ENCODE assay signal across 22 cellular contexts in the genomic region with DNA sequence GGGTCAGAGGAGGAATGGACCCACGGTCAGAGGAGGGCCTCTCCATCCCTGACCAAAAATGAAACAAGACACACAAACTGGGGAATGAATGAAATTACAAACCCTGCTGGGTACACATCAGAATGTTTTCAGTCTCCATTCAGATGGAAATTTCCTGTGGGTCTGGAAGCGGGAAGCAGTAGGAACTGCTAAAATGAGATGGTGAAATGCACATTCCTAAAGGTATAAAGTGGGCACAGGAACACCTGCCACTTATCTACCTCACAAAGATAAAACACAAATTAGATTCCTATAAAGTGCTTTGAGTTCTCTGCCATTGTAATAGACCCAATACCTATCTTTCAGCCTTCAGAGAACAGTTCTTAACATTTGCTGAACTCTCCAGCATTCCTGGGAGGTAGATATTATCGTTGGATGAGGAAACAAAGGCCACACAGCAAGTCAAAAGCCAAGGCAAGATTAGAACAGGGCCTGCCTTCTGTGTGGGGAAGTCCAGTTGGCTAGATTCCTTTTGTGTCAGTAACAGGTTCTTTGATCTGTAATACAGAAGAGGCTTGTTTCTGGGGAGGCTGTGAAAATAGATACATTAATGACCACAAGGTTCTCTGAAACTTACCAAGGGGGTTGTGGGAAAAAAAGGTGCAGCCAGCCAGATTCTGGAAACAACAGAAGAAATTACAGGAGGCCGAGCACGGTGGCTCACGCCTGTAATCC.
DNase-seq lines count a peak whose midpoint lies in the region; ATAC-seq and TF ChIP-seq lines count a peak whose summit lies in the region.
"Had no signal": no experiment of that assay in that cellular context is flagged by ENCODE, and none has a peak within 500 bp of the region (broad histone marks: within the 10 kb centered on the region; RNA-seq: fewer than 3 reads in every experiment).

No MANE protein-coding gene starts in this region.

- H3K4me1 ChIP-seq in HCT116 (ENCODE audit: control insufficient read depth in 1 of 2, insufficient read depth in 2 of 2, low read length in 2 of 2), result peaks cover 17 to 47% of the 10 kb centered on the region in 2 experiments
- H3K4me1 ChIP-seq in CD8-positive, alpha-beta memory T cell (ENCODE audit: insufficient read depth, low read length), result no peaks in the 10 kb centered on the region

- H3K4me1 Mint-ChIP-seq in Calu3 (ENCODE audit: low read depth, unreplicated experiment), result peaks cover 57% of the 10 kb centered on the region
- H3K4me1 Mint-ChIP-seq in CD8-positive, alpha-beta memory T cell, result no peaks in the 10 kb centered on the region
- H3K4me1 Mint-ChIP-seq: activated CD4-positive, alpha-beta T cell treated with anti-CD3 and anti-CD28 coated beads, Interleukin-2, amount 10 ng/mL, durations not matched to agents 24 days and 14 days; activated naive CD8-positive, alpha-beta T cell treated with anti-CD3 and anti-CD28 coated beads, Interleukin-2, amount 10 ng/mL, durations not matched to agents 7 days and 5 days; activated T-helper 17 cell treated with anti-CD3 and anti-CD28 coated beads, Interleukin-2, amount 50 U/mL, for 72 hours; IgD-negative memory B cell had no signal

- H3K4me2 ChIP-seq in HCT116 (ENCODE audit: low read length), result no peak overlapping the region

- no peaks in the 10 kb centered on the region for H3K9me3 ChIP-seq in HCT116 (ENCODE audit: control insufficient read depth in 1 of 2, insufficient read depth in 1 of 2, low read depth in 1 of 2, low read length in 2 of 2)
- H3K9me3 ChIP-seq in CD8-positive, alpha-beta memory T cell (ENCODE audit: low read length), result no peaks in the 10 kb centered on the region
- H3K9me3 ChIP-seq: left lung, mucosa of descending colon had no signal

- no peak for TF ChIP-seq POLR2A in HCT116 (IDR thresholded peaks at IDR 0.05; ENCODE audit: borderline replicate concordance, extremely low read depth, insufficient read depth, insufficient read length)
- no peak for TF ChIP-seq POLR2A in lower leg skin (IDR thresholded peaks at IDR 0.05)

- H3K27me3 Mint-ChIP-seq in Calu3 (ENCODE audit: unreplicated experiment), result no peaks in the 10 kb centered on the region
- peaks cover 2 to 23% of the 10 kb centered on the region in 2 donors for H3K27me3 Mint-ChIP-seq in CD8-positive, alpha-beta memory T cell

- H3K36me3 Mint-ChIP-seq in Calu3 (ENCODE audit: insufficient read depth, unreplicated experiment), result peaks cover 8% of the 10 kb centered on the region
- no peaks in the 10 kb centered on the region for H3K36me3 Mint-ChIP-seq in CD8-positive, alpha-beta memory T cell
- H3K36me3 Mint-ChIP-seq: activated naive CD8-positive, alpha-beta T cell treated with anti-CD3 and anti-CD28 coated beads, Interleukin-2, amount 10 ng/mL, durations not matched to agents 7 days and 5 days; IgD-negative memory B cell had no signal

- H3K27ac ChIP-seq in HCT116 (ENCODE audit: low read depth, low read length), result no peak overlapping the region
- no peak overlapping the region for H3K27ac ChIP-seq in CD8-positive, alpha-beta memory T cell (ENCODE audit: low read depth, low read length)
- H3K27ac ChIP-seq: left lung had no signal

- intact Hi-C loops in Calu3 (cut with micrococcal nuclease; ENCODE audit: unreplicated experiment), result no loop called here
- intact Hi-C loops in HCT116 (cut with micrococcal nuclease), result no loop called here
- intact Hi-C loops in lower leg skin (cut with DNase I; ENCODE audit: low total_unique reads), result no loop called here

- peaks cover 99% of the 10 kb centered on the region for H3K79me2 ChIP-seq in HCT116 (ENCODE audit: insufficient read depth, low read length)

- H3K4me3 Mint-ChIP-seq in Calu3 (ENCODE audit: low read depth, unreplicated experiment), result no peak overlapping the region
- no peak overlapping the region for H3K4me3 Mint-ChIP-seq in CD8-positive, alpha-beta memory T cell
- H3K4me3 Mint-ChIP-seq: activated CD4-positive, alpha-beta T cell treated with anti-CD3 and anti-CD28 coated beads, Interleukin-2, amount 10 ng/mL, durations not matched to agents 24 days and 14 days; activated naive CD8-positive, alpha-beta T cell treated with anti-CD3 and anti-CD28 coated beads, Interleukin-2, amount 10 ng/mL, durations not matched to agents 7 days and 5 days; activated T-helper 17 cell treated with anti-CD3 and anti-CD28 coated beads, Interleukin-2, amount 50 U/mL, for 72 hours; CD4-positive, alpha-beta T cell; IgD-negative memory B cell had no signal

- H3K4me3 ChIP-seq in HCT116 (replicated peaks in 1 of 2; ENCODE audit: low read depth in 1 of 2, low read length in 2 of 2) (no peak overlapping the region), lower leg skin (ENCODE audit: low read depth, poor library complexity, severe bottlenecking) (no peak overlapping the region)
- no peak overlapping the region for H3K4me3 ChIP-seq in CD8-positive, alpha-beta memory T cell (ENCODE audit: low read length)
- H3K4me3 ChIP-seq: left lung, mucosa of descending colon had no signal

- peaks cover 19% of the 10 kb centered on the region for H4K20me1 ChIP-seq in HCT116 (ENCODE audit: insufficient read depth)

- H2AFZ ChIP-seq in HCT116 (ENCODE audit: low read depth, low read length, poor library complexity, severe bottlenecking), result no peak overlapping the region

- H3K36me3 ChIP-seq in HCT116 (ENCODE audit: control insufficient read depth in 1 of 2, insufficient read depth in 2 of 2, low read length in 2 of 2), result no peaks in the 10 kb centered on the region
- H3K36me3 ChIP-seq in CD8-positive, alpha-beta memory T cell (ENCODE audit: insufficient read depth, low read length), result no peaks in the 10 kb centered on the region
- H3K36me3 ChIP-seq: left lung had no signal

- RAD21 ChIA-PET in HCT116 (lab: Charles Lee; ENCODE audit: low non-redundant PET in 1 of 2, low total read pairs in 2 of 2, uncharacterized antibody in 2 of 2, unreplicated experiment in 2 of 2), result no interaction called here

- POLR2A ChIA-PET in HCT116 (lab: Charles Lee) (no interaction called here), HEK293T (lab: Yijun Ruan, JAX) (no interaction called here)
- POLR2A ChIA-PET in CD8-positive, alpha-beta memory T cell (lab: Charles Lee), result no interaction called here

- WGBS in lower leg skin, 2 donors, result 87 to 89% methylated on average over 6 of the region's 6 CpGs

- H3K27me3 ChIP-seq in HCT116 (ENCODE audit: insufficient read depth, low read length), result no peaks in the 10 kb centered on the region
- no peaks in the 10 kb centered on the region for H3K27me3 ChIP-seq in CD8-positive, alpha-beta memory T cell (ENCODE audit: insufficient read depth, low read length, poor library complexity, severe bottlenecking)
- H3K27me3 ChIP-seq: left lung had no signal

- TF ChIP-seq CTCF in Calu3 (IDR thresholded peaks at IDR 0.05; ENCODE audit: unreplicated experiment), result no peak
- TF ChIP-seq CTCF in HCT116 (IDR thresholded peaks at IDR 0.05 in 2 of 3, conservative IDR thresholded peaks at IDR 0.05 in 1 of 3; ENCODE audit: borderline replicate concordance in 1 of 3, insufficient read depth in 1 of 3, low read depth in 2 of 3, low read length in 2 of 3), result no peak
- no peak for TF ChIP-seq CTCF in lower leg skin (IDR thresholded peaks at IDR 0.05)

- DNase-seq in Calu3 (peak; percentile 20), HCT116 (ENCODE audit: low read depth, low spot score) (no peak), SW480 (ENCODE audit: low spot score) (peak; percentile 77), iris pigment epithelial cell (ENCODE audit: low read depth) (peak; percentile 45), HEK293T (ENCODE audit: extremely low spot score) (no peak), lower leg skin (ENCODE audit: low spot score in 2 of 2) (no peak), NCI-H1105 (lab: John Stamatoyannopoulos, UW) (no peak)
- DNase-seq in CD8-positive, alpha-beta memory T cell, result no peak
- DNase-seq: activated CD4-positive, alpha-beta T cell treated with anti-CD3 and anti-CD28 coated beads, Interleukin-2, amount 10 ng/mL, durations not matched to agents 24 days and 14 days; activated naive CD8-positive, alpha-beta T cell treated with anti-CD3 and anti-CD28 coated beads, Interleukin-2, amount 10 ng/mL, durations not matched to agents 7 days and 5 days; CD4-positive, alpha-beta T cell; left lung; mucosa of descending colon; MV-4-11; NCI-H2029 treated with DMSO at 0.1 percent for 48 hours; NCI-H446 treated with DMSO at 0.1 percent for 48 hours; NK-92 treated with Interleukin-12 subunit alpha and Interleukin-12 subunit beta, amount 100 ng/mL, for 24 hours; retina; RPMI8226; stimulated activated CD4-positive, alpha-beta T cell treated with anti-CD3 and anti-CD28 coated beads, Interleukin-15, amount 100 ng/mL, for 24 hours had no signal

- H3K9me2 ChIP-seq in HCT116 (ENCODE audit: insufficient read depth), result no peaks in the 10 kb centered on the region

- CTCF ChIA-PET in Calu3 (lab: Charles Lee) (no interaction called here), HCT116 (lab: Charles Lee) (no interaction called here), HEK293T (lab: Yijun Ruan, JAX) (no interaction called here)
- CTCF ChIA-PET in CD8-positive, alpha-beta memory T cell (lab: Charles Lee), result no interaction called here

- H3K9me3 Mint-ChIP-seq in Calu3 (ENCODE audit: low read depth, unreplicated experiment), result peaks cover 4% of the 10 kb centered on the region
- H3K9me3 Mint-ChIP-seq in CD8-positive, alpha-beta memory T cell, result peaks cover 0 to 2% (median 0%) of the 10 kb centered on the region in 5 donors
- H3K9me3 Mint-ChIP-seq: activated CD4-positive, alpha-beta T cell treated with anti-CD3 and anti-CD28 coated beads, Interleukin-2, amount 10 ng/mL, durations not matched to agents 24 days and 14 days; activated naive CD8-positive, alpha-beta T cell treated with anti-CD3 and anti-CD28 coated beads, Interleukin-2, amount 10 ng/mL, durations not matched to agents 7 days and 5 days; activated T-helper 17 cell treated with anti-CD3 and anti-CD28 coated beads, Interleukin-2, amount 50 U/mL, for 72 hours; CD4-positive, alpha-beta T cell had no signal

- H3K9ac ChIP-seq in HCT116 (ENCODE audit: low read length), result no peak overlapping the region

- H3K27ac Mint-ChIP-seq in Calu3 (ENCODE audit: unreplicated experiment), result peak overlapping the region; percentile 63
- no peak overlapping the region for H3K27ac Mint-ChIP-seq in CD8-positive, alpha-beta memory T cell
- H3K27ac Mint-ChIP-seq: activated CD4-positive, alpha-beta T cell treated with anti-CD3 and anti-CD28 coated beads, Interleukin-2, amount 10 ng/mL, durations not matched to agents 24 days and 14 days; activated naive CD8-positive, alpha-beta T cell treated with anti-CD3 and anti-CD28 coated beads, Interleukin-2, amount 10 ng/mL, durations not matched to agents 7 days and 5 days; activated T-helper 17 cell treated with anti-CD3 and anti-CD28 coated beads, Interleukin-2, amount 50 U/mL, for 72 hours; CD4-positive, alpha-beta T cell had no signal

- ATAC-seq in HCT116, result peak; percentile 41
- ATAC-seq: activated T-helper 17 cell treated with anti-CD3 and anti-CD28 coated beads, Interleukin-2, amount 50 U/mL, for 72 hours; left lung; mucosa of descending colon had no signal

- BruUV-seq in Calu3 (replicated peaks; lab: Mats Ljungman, UMichigan) (no TSS peak), HCT116 (replicated peaks; lab: Mats Ljungman, UMichigan) (no TSS peak)

- TF ChIP-seq RAD21 in HCT116 (IDR thresholded peaks at IDR 0.05; ENCODE audit: low read depth), result no peak

TF ChIP-seq in HEK293T, 16 proteins besides CTCF, POLR2A, EP300 and RAD21 (continues in another document):
- TF ChIP-seq L3MBTL2 (conservative IDR thresholded peaks at IDR 0.05) (no peak), FOXK2 (IDR thresholded peaks at IDR 0.05) (no peak), ARNT (IDR thresholded peaks at IDR 0.05) (no peak), HDGF (IDR thresholded peaks at IDR 0.05; ENCODE audit: borderline replicate concordance) (no peak)

Comparison
In these comparisons a context has a peak if more than half of its experiments do, and no peak if none do; other contexts are left out.
1. DNase-seq: peak in Calu3 (single experiment), SW480 (single experiment) and iris pigment epithelial cell (single experiment); none in HCT116 (single experiment), HEK293T (single experiment), lower leg skin (0 of 2), NCI-H1105 (single experiment) and CD8-positive, alpha-beta memory T cell (0 of 5).